15 cellular contexts compared by ENCODE assay signal in genomic region chr13:113119822-113120189, GRCh38. TPM values are rescaled to one million over a fixed set of nuclear protein-coding genes. Genes with fewer than 3 reads are reported as not detected.
DNase-seq lines count a peak whose midpoint lies in the region; ATAC-seq, FAIRE-seq and TF ChIP-seq lines count a peak whose summit lies in the region.
"Had no signal": no experiment of that assay in that cellular context is flagged by ENCODE, and none has a peak within 500 bp of the region (broad histone marks: within the 10 kb centered on the region; RNA-seq: fewer than 3 reads in every experiment).

No MANE protein-coding gene starts in this region.

- H2BK120ac ChIP-seq in H1 (replicated peaks; ENCODE audit: low read depth, low read length): no peak overlapping the region

- TF ChIP-seq EP300 in H1 (IDR thresholded peaks at IDR 0.05; ENCODE audit: borderline replicate concordance in 1 of 2, low read depth in 2 of 2, low read length in 2 of 2) (no peak), stomach (IDR thresholded peaks at IDR 0.05) (no peak)

- peak overlapping the region; percentile 94; the same call in 1 of the 2 replicates for H2AK5ac ChIP-seq in H1 (ENCODE audit: low read depth, low read length)

- H3K4me2 ChIP-seq in H1 (ENCODE audit: insufficient read depth in 1 of 2, low read depth in 2 of 2, low read length in 2 of 2): no peak overlapping the region
- H3K4me2 ChIP-seq: BLaER1, GM23338 had no signal

- H2BK20ac ChIP-seq in H1 (ENCODE audit: low read length): no peak overlapping the region

- H3K4me3 ChIP-seq in H1 (ENCODE audit: extremely low read depth in 1 of 4, insufficient read depth in 2 of 4, low read depth in 3 of 4, low read length in 4 of 4) (no peak overlapping the region), stomach (no peak overlapping the region)
- H3K4me3 ChIP-seq: BLaER1, GM23338, HAP-1 had no signal

- H2BK12ac ChIP-seq in H1 (ENCODE audit: low read depth, low read length): no peak overlapping the region

- FAIRE-seq in H1 (lab: Jason Lieb, UNC): no peak

- H3K9me3 ChIP-seq in H1 (ENCODE audit: insufficient read depth in 2 of 2, low read depth in 1 of 2, low read length in 1 of 2) (no peaks in the 10 kb centered on the region), stomach (no peaks in the 10 kb centered on the region)
- H3K9me3 ChIP-seq: BLaER1, HAP-1 had no signal

- H4K20me1 ChIP-seq in H1 (replicated peaks in 1 of 2; ENCODE audit: control insufficient read depth in 1 of 2, insufficient read depth in 2 of 2, low read length in 2 of 2): peaks cover 0 to 4% of the 10 kb centered on the region in 2 experiments
- H4K20me1 ChIP-seq: BLaER1 had no signal

- no peak overlapping the region for H4K91ac ChIP-seq in H1 (replicated peaks; ENCODE audit: insufficient read length, low read length)

- H3K4me1 ChIP-seq in H1 (replicated peaks in 1 of 4; ENCODE audit: control insufficient read depth in 3 of 4, insufficient read depth in 4 of 4, low read length in 3 of 4) (peaks cover 0 to 10% (median 8%) of the 10 kb centered on the region in 4 experiments; a peak in 5 of 7 replicates), stomach (peaks cover 11 to 21% (median 16%) of the 10 kb centered on the region in 4 donors)
- H3K4me1 ChIP-seq: HAP-1 had no signal

- no peak overlapping the region for H3K23ac ChIP-seq in H1 (ENCODE audit: insufficient read length)

- H2BK15ac ChIP-seq in H1 (ENCODE audit: low read length): no peak overlapping the region; the same call in 1 of the 2 replicates

- TF ChIP-seq CTCF in H1 (IDR thresholded peaks at IDR 0.05; ENCODE audit: control extremely low read depth in 1 of 3, insufficient read depth in 1 of 3, low read depth in 1 of 3, low read length in 3 of 3) (no peak), stomach (IDR thresholded peaks at IDR 0.05) (no peak)

- no peak overlapping the region for H2AFZ ChIP-seq in H1 (ENCODE audit: low read length)
- H2AFZ ChIP-seq: GM23338 had no signal

- no peak overlapping the region for H2BK5ac ChIP-seq in H1 (ENCODE audit: low read depth, low read length)

- H3K4ac ChIP-seq in H1 (replicated peaks; ENCODE audit: insufficient read length, low read depth, low read length): no peak overlapping the region

- no peaks in the 10 kb centered on the region for H3K79me2 ChIP-seq in H1 (ENCODE audit: control insufficient read depth in 1 of 2, insufficient read depth in 2 of 2, low read length in 2 of 2)

- no peaks in the 10 kb centered on the region for H3K79me1 ChIP-seq in H1 (ENCODE audit: low read depth, low read length)

- WGBS in H1 (ENCODE audit: extremely low coverage in 1 of 2, insufficient coverage in 1 of 2, insufficient read length in 1 of 2, insufficient replicate concordance in 2 of 2, low coverage in 1 of 2, low lambda C conversion rate in 2 of 2, missing lambda C conversion rate in 1 of 2), 2 experiments: 94% methylated on average over 7 of the region's 7 CpGs; no CpG with 5 or more reads in 1 of the 2 experiments
- 83 to 92% (median 88%) methylated on average over 7 of the region's 7 CpGs for WGBS in stomach, 5 donors

- ATAC-seq in HG03460 (IDR thresholded peaks at IDR 0.05; ENCODE audit: unreplicated experiment) (no peak), GM21723 (IDR thresholded peaks at IDR 0.05; ENCODE audit: unreplicated experiment) (no peak)
- ATAC-seq: GM23338 had no signal

- no peak for TF ChIP-seq RAD21 in H1 (IDR thresholded peaks at IDR 0.05 in 1 of 2, conservative IDR thresholded peaks at IDR 0.05 in 1 of 2; ENCODE audit: low read depth in 2 of 2, low read length in 2 of 2)

- CTCF ChIA-PET in H1 (lab: Charles Lee; ENCODE audit: partially characterized antibody): interaction anchor here (1.8 kb wide), 1 partner anchor 90 kb away, joined by 6 read pairs; no protein-coding TSS in a partner anchor

- intact Hi-C loops in stomach (cut with DNase I; ENCODE audit: low total_unique reads): no loop called here

- DNase-seq in activated CD8-positive, alpha-beta memory T cell treated with anti-CD3 and anti-CD28 coated beads, Interleukin-2, amount 50 U/mL, for 48 hours: peak; percentile 29
- no peak for DNase-seq in activated CD8-positive, alpha-beta memory T cell treated with anti-CD3 and anti-CD28 coated beads for 24 hours
- DNase-seq in H1 (ENCODE audit: low read depth in 1 of 2, low spot score in 2 of 2) (no peak), mesenteric fat pad (ENCODE audit: low spot score) (peak; percentile 65), stomach (peak; percentile 8)
- DNase-seq in activated CD4-positive, alpha-beta T cell treated with anti-CD3 and anti-CD28 coated beads for 4 hours: no peak
- DNase-seq: DMS53, GF-D8 had no signal

- H3K36me3 ChIP-seq in H1 (ENCODE audit: control insufficient read depth in 2 of 4, insufficient read depth in 4 of 4, low read length in 3 of 4) (no peaks in the 10 kb centered on the region; a peak in 1 of 8 replicates), stomach (no peaks in the 10 kb centered on the region)
- H3K36me3 ChIP-seq: BLaER1, HAP-1 had no signal

- no peaks in the 10 kb centered on the region; a peak in 2 of 7 replicates for H3K27me3 ChIP-seq in H1 (replicated peaks in 1 of 4; ENCODE audit: control insufficient read depth in 3 of 4, extremely low read depth in 1 of 4, insufficient read depth in 3 of 4, low read length in 3 of 4)
- H3K27me3 ChIP-seq in stomach: peaks cover 0 to 7% (median 5%) of the 10 kb centered on the region in 3 donors
- H3K27me3 ChIP-seq: BLaER1 had no signal

- no peak overlapping the region for H3K14ac ChIP-seq in H1 (ENCODE audit: insufficient read length)

- no peak for TF ChIP-seq POLR2A in H1 (IDR thresholded peaks at IDR 0.05; ENCODE audit: control extremely low read depth in 1 of 2, low read depth in 2 of 2, low read length in 2 of 2)
- no peak for TF ChIP-seq POLR2A in stomach (IDR thresholded peaks at IDR 0.05)

- H3K27ac ChIP-seq in H1 (ENCODE audit: low read depth, low read length): no peak overlapping the region
- no peak overlapping the region for H3K27ac ChIP-seq in stomach
- H3K27ac ChIP-seq: 22Rv1, BLaER1 had no signal

- POLR2A ChIA-PET in H1 (lab: Charles Lee; ENCODE audit: partially characterized antibody): interaction anchor here (1.0 kb wide), 1 partner anchor 10 kb away, joined by 4 read pairs; no protein-coding TSS in a partner anchor

- no peak overlapping the region for H4K5ac ChIP-seq in H1 (ENCODE audit: insufficient read length, low read depth, low read length)

- H4K8ac ChIP-seq in H1 (ENCODE audit: extremely low read depth, insufficient read depth, low read length): no peak overlapping the region

- H3K56ac ChIP-seq in H1 (replicated peaks; ENCODE audit: insufficient read length, low read depth, low read length): no peak overlapping the region

- H3K23me2 ChIP-seq in H1 (ENCODE audit: low read depth, low read length): no peaks in the 10 kb centered on the region

- H3K9ac ChIP-seq in H1 (replicated peaks in 1 of 4; ENCODE audit: extremely low read depth in 1 of 4, low read depth in 3 of 4, low read length in 3 of 4): no peak overlapping the region; a peak in 1 of 7 replicates
- H3K9ac ChIP-seq: BLaER1 had no signal

- H3K18ac ChIP-seq in H1 (ENCODE audit: extremely low read depth, low read length): no peak overlapping the region

TF ChIP-seq in H1, 55 proteins besides CTCF, POLR2A, EP300 and RAD21 (continues in another document):
- TF ChIP-seq CHD2 (IDR thresholded peaks at IDR 0.05; ENCODE audit: low read length): no peak
- no peak for TF ChIP-seq ASH2L (IDR thresholded peaks at IDR 0.05; ENCODE audit: low read length)
- no peak for TF ChIP-seq EGR1 (IDR thresholded peaks at IDR 0.05; ENCODE audit: borderline replicate concordance, low read depth, low read length)
- TF ChIP-seq NRF1 (IDR thresholded peaks at IDR 0.05; ENCODE audit: low read depth, low read length): no peak
- TF ChIP-seq BCL11A (IDR thresholded peaks at IDR 0.05; ENCODE audit: low read depth in 2 of 2, low read length in 2 of 2): no peak

RNA-seq across cellular contexts. Expression of gene F10, which starts 2.8 kb away (rescaled TPM):
- total RNA-seq in H1 (2021; fragmentation: NEBNext Ultra II Directional; extraction: Animal tissue kit (Norgen Biotek cat#: 25700)): 2.0 and 2.3 TPM in 2 replicates
- polyA plus RNA-seq in H1 (2011; rRNA removed) (3.5 and 4.2 TPM in 2 replicates), stomach (1 to 10 TPM; 3.1 to 8.0 (median 3.5) TPM)
- polyA plus RNA-seq in H1 (2011; cell fraction: cytosol; rRNA removed): 3.9 TPM
- 3.1 TPM for polyA plus RNA-seq in H1 (2011; cell fraction: nucleus; rRNA removed)
- polyA plus RNA-seq in H1 (2012, experiment 1 of 2): 1.9 to 3.5 TPM (median 2.6 TPM) in 4 replicates
- 1.4 TPM for polyA plus RNA-seq in H1 (2012, experiment 2 of 2)
- 2.9 TPM for polyA plus RNA-seq in H1 (2013, experiment 1 of 2)
- 3.4 TPM for polyA plus RNA-seq in H1 (2013, experiment 2 of 2)
- 0.91 and 1.4 TPM in 2 replicates for polyA minus RNA-seq in H1 (2011; rRNA and poly(A)+ RNA removed)
- polyA minus RNA-seq in H1 (2011; cell fraction: cytosol; rRNA and poly(A)+ RNA removed): 0.81 TPM
- 1.6 TPM for polyA minus RNA-seq in H1 (2011; cell fraction: nucleus; rRNA and poly(A)+ RNA removed)
- total RNA-seq in mesenteric fat pad (6.6 TPM), stomach (10 to 100 TPM in 1 of 5 donors, 1 to 10 TPM in 1, under 1 TPM in 1, not detected in 2; 0.45 to 14.9 (median 3.0) TPM)
- total RNA-seq: A673 had no signal

RNA-seq across cellular contexts. Expression of gene F7, which starts 14.2 kb away (rescaled TPM):
- total RNA-seq in H1 (2021; fragmentation: NEBNext Ultra II Directional; extraction: Animal tissue kit (Norgen Biotek cat#: 25700)): 0.43 and 0.67 TPM in 2 replicates
- polyA plus RNA-seq in H1 (2011; rRNA removed) (0.85 and 0.98 TPM in 2 replicates), stomach (under 1 TPM in 1 of 3 donors, not detected in 2; 0.10 TPM)
- 0.93 TPM for polyA plus RNA-seq in H1 (2011; cell fraction: cytosol; rRNA removed)
- 4.3 TPM for polyA plus RNA-seq in H1 (2011; cell fraction: nucleus; rRNA removed)
- polyA plus RNA-seq in H1 (2012, experiment 1 of 2): 0.39 to 1.4 TPM (median 0.95 TPM) in 4 replicates
- 0.12 TPM for polyA plus RNA-seq in H1 (2012, experiment 2 of 2)
- 0.18 TPM for polyA plus RNA-seq in H1 (2013, experiment 1 of 2)
- 0.18 TPM for polyA plus RNA-seq in H1 (2013, experiment 2 of 2)
- 1.5 and 3.2 TPM in 2 replicates for polyA minus RNA-seq in H1 (2011; rRNA and poly(A)+ RNA removed)
- polyA minus RNA-seq in H1 (2011; cell fraction: cytosol; rRNA and poly(A)+ RNA removed): not detected
- 2.6 TPM for polyA minus RNA-seq in H1 (2011; cell fraction: nucleus; rRNA and poly(A)+ RNA removed)
- total RNA-seq in mesenteric fat pad (0.35 TPM), stomach (not detected)
- total RNA-seq: A673 had no signal

RNA-seq across cellular contexts. Expression of gene PROZ, which starts 38.6 kb away (rescaled TPM):
- not detected in 2 replicates for total RNA-seq in H1 (2021; fragmentation: NEBNext Ultra II Directional; extraction: Animal tissue kit (Norgen Biotek cat#: 25700))
- polyA plus RNA-seq in H1 (2011; rRNA removed) (0.05 TPM in 1 of 2 replicates, not detected in the other), stomach (under 1 TPM in 1 of 3 donors, not detected in 2; 0.08 TPM)
- 0.05 TPM for polyA plus RNA-seq in H1 (2011; cell fraction: cytosol; rRNA removed)
- 0.68 TPM for polyA plus RNA-seq in H1 (2011; cell fraction: nucleus; rRNA removed)
- polyA plus RNA-seq in H1 (2012, experiment 1 of 2): 0.50 to 0.68 TPM (median 0.63 TPM) in 3 of 4 replicates, not detected in the other
- polyA plus RNA-seq in H1 (2012, experiment 2 of 2): 0.12 TPM
- polyA plus RNA-seq in H1 (2013, experiment 1 of 2): not detected
- polyA plus RNA-seq in H1 (2013, experiment 2 of 2): not detected
- polyA minus RNA-seq in H1 (2011; rRNA and poly(A)+ RNA removed): not detected in 2 replicates
- not detected for polyA minus RNA-seq in H1 (2011; cell fraction: cytosol; rRNA and poly(A)+ RNA removed)
- polyA minus RNA-seq in H1 (2011; cell fraction: nucleus; rRNA and poly(A)+ RNA removed): not detected
- total RNA-seq in mesenteric fat pad (not detected), stomach (1 to 10 TPM in 1 of 5 donors, not detected in 4; 1.9 TPM)
- total RNA-seq: A673, GM23338 had no signal

Comparison
In these comparisons a context has a peak if more than half of its experiments do, and no peak if none do; other contexts are left out.
1. DNase-seq: peak in activated CD8-positive, alpha-beta memory T cell treated with anti-CD3 and anti-CD28 coated beads, Interleukin-2, amount 50 U/mL, for 48 hours (single experiment), mesenteric fat pad (single experiment) and stomach (single experiment); none in activated CD8-positive, alpha-beta memory T cell treated with anti-CD3 and anti-CD28 coated beads for 24 hours (single experiment), H1 (0 of 2) and activated CD4-positive, alpha-beta T cell treated with anti-CD3 and anti-CD28 coated beads for 4 hours (0 of 2).